In genomic region chr10:87660484-87661133, GRCh38 we compare ENCODE assay signal across 1 cellular context.
TF ChIP-seq lines count a peak whose summit lies in the region.

No MANE protein-coding gene starts in this region.

TF ChIP-seq in GM23338, 12 proteins besides CTCF, POLR2A, EP300 and RAD21 (continued from another document):
- TF ChIP-seq ZNF462 (CRISPR knock-in tag; IDR thresholded peaks at IDR 0.05): no peak
- no peak for TF ChIP-seq ZNF331 (CRISPR knock-in tag; IDR thresholded peaks at IDR 0.05; ENCODE audit: low read depth)
- no peak for TF ChIP-seq STAT1 (IDR thresholded peaks at IDR 0.05; ENCODE audit: unreplicated experiment)
